ENCODE assay signal across 13 cellular contexts in the genomic region with DNA sequence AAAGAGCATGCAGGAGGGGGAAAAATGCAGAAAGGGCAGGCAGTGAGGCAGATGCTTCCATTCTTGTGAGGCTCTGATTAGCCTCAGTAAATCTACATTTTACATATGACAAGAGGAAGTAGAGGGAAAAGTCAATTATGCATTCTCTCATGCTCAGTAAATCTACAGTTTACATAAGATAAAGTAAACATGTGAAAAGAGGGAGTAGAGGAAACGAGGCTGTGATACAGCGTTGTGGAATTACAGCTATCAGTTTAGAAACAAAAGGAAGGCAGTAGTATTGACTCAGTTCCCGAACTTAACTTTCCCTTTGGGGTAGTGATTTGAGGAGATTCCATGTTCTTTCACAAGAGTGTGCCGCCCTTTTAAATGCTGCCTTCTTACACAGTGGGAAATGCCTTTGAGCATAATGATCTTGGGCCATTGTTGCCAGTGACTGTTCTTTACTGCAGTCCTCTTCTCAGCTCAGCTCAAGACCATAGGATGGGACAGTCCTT. TPM values are rescaled to one million over a fixed set of nuclear protein-coding genes. Genes with fewer than 3 reads are reported as not detected.
DNase-seq lines count a peak whose midpoint lies in the region; ATAC-seq and TF ChIP-seq lines count a peak whose summit lies in the region.
"Had no signal": no experiment of that assay in that cellular context is flagged by ENCODE, and none has a peak within 500 bp of the region (broad histone marks: within the 10 kb centered on the region; RNA-seq: fewer than 3 reads in every experiment).

No MANE protein-coding gene starts in this region.

- peak overlapping the region; percentile 64 to 99 for H4K8ac ChIP-seq in IMR-90 (ENCODE audit: low read depth in 2 of 2, low read length in 2 of 2)

- H2AFZ ChIP-seq in IMR-90 (replicated peaks; ENCODE audit: low read length, poor library complexity) (peak overlapping the region; percentile 85), neuron (ENCODE audit: low read depth, low read length) (peak overlapping the region; percentile 20)

- H2AK9ac ChIP-seq in IMR-90 (replicated peaks; ENCODE audit: low read depth, low read length, poor library complexity) = peak overlapping the region; percentile 58

- H3K27me3 ChIP-seq in IMR-90 (ENCODE audit: control insufficient read depth, insufficient read depth, low read length) = no peaks in the 10 kb centered on the region
- no peaks in the 10 kb centered on the region for H3K27me3 ChIP-seq in neuron (ENCODE audit: insufficient read depth, low read length)
- H3K27me3 ChIP-seq in MG63 = no peaks in the 10 kb centered on the region
- H3K27me3 ChIP-seq: adrenal gland had no signal

- peak overlapping the region; percentile 100 for H3K18ac ChIP-seq in IMR-90 (ENCODE audit: low read depth, low read length)

- H3K9ac ChIP-seq in IMR-90 (ENCODE audit: low read depth, low read length) = peak overlapping the region; percentile 41

- no peaks in the 10 kb centered on the region for H4K20me1 ChIP-seq in IMR-90 (ENCODE audit: insufficient read depth, low read length)

- peak overlapping the region; percentile 99 for H2BK120ac ChIP-seq in IMR-90 (ENCODE audit: low read depth, low read length)

- TF ChIP-seq RAD21 in IMR-90 (IDR thresholded peaks at IDR 0.05; ENCODE audit: low read length) = no peak

- peak overlapping the region; percentile 95 for H2BK15ac ChIP-seq in IMR-90 (ENCODE audit: low read depth, low read length)

- H3K27ac ChIP-seq in IMR-90 (ENCODE audit: insufficient read depth, low read length) = peak overlapping the region; percentile 96
- H3K27ac ChIP-seq: adrenal gland had no signal

- dilution Hi-C loops in IMR-90 (cut with HindIII; ENCODE audit: low sequenced_read_pairs, unreplicated experiment) = no loop called here

- no peaks in the 10 kb centered on the region for H3K36me3 ChIP-seq in IMR-90 (ENCODE audit: control insufficient read depth, insufficient read depth, low read length)
- H3K36me3 ChIP-seq in neuron (ENCODE audit: insufficient read depth, low read length) = no peaks in the 10 kb centered on the region
- H3K36me3 ChIP-seq in MG63 = no peaks in the 10 kb centered on the region
- H3K36me3 ChIP-seq: adrenal gland had no signal

- POLR2A ChIA-PET in IMR-90 (lab: Charles Lee; ENCODE audit: unreplicated experiment) = interaction anchor here (0.7 to 1.2 kb wide), 2 partner anchors 92 to 173 kb away, joined by 3 read pairs; partner anchors contain the start of gene UTS2B

- peak; percentile 89 for DNase-seq in EH (ENCODE audit: low read depth)
- peak; percentile 89 for DNase-seq in IMR-90
- peak; percentile 78 to 82 for DNase-seq in cardiac fibroblast (ENCODE audit: low read depth in 2 of 2)
- DNase-seq in MG63 = no peak
- DNase-seq in HuH-7 (ENCODE audit: low spot score) = no peak
- DNase-seq in SK-N-DZ (ENCODE audit: low spot score) = no peak
- DNase-seq in NCI-H1105 treated with DMSO at 0.1 percent for 48 hours (lab: John Stamatoyannopoulos, UW) = no peak
- DNase-seq: adrenal gland, endodermal cell, Karpas-422, midbrain had no signal

- no peak for TF ChIP-seq CTCF in IMR-90 (conservative IDR thresholded peaks at IDR 0.05; ENCODE audit: low read depth, low read length)
- TF ChIP-seq CTCF in cardiac fibroblast (IDR thresholded peaks at IDR 0.05; ENCODE audit: low read depth, low read length) = no peak

- H3K4ac ChIP-seq in IMR-90 (ENCODE audit: low read depth, low read length) = peak overlapping the region; percentile 100

- peak overlapping the region; percentile 86 for H2AK5ac ChIP-seq in IMR-90 (ENCODE audit: low read depth, low read length)

- H3K79me1 ChIP-seq in IMR-90 (ENCODE audit: low read depth in 1 of 2, low read length in 2 of 2) = peaks cover 0 to 17% of the 10 kb centered on the region in 2 experiments; a peak in 1 of 4 replicates

- intact Hi-C loops in IMR-90 (cut with micrococcal nuclease) = loop anchor here (2.0 to 5.0 kb wide), 5 partner anchors 90 to 356 kb away; partner anchors contain the start of gene CCDC50

- ATAC-seq in IMR-90 (ENCODE audit: low read depth) = peak; percentile 66

- peak overlapping the region; percentile 100 for H2BK20ac ChIP-seq in IMR-90 (ENCODE audit: low read depth, low read length)

- peak overlapping the region; percentile 92 for H3K4me2 ChIP-seq in IMR-90 (ENCODE audit: low read depth, low read length)

- H4K5ac ChIP-seq in IMR-90 (ENCODE audit: low read depth, low read length) = peak overlapping the region; percentile 100

- H3K4me1 ChIP-seq in IMR-90 (ENCODE audit: control insufficient read depth, insufficient read depth, low read length) (peaks cover 25% of the 10 kb centered on the region), neuron (ENCODE audit: insufficient read depth, low read length) (peaks cover 39% of the 10 kb centered on the region)
- H3K4me1 ChIP-seq: adrenal gland had no signal

- CTCF ChIA-PET in IMR-90 (lab: Yijun Ruan, JAX) = interaction anchor here (0.8 kb wide), 1 partner anchor 217 kb away, joined by 4 read pairs; no protein-coding TSS in a partner anchor

- peak overlapping the region; percentile 25; the same call in 1 of the 2 replicates for H3K4me3 ChIP-seq in IMR-90 (ENCODE audit: insufficient read depth, low read depth, low read length)
- no peak overlapping the region for H3K4me3 ChIP-seq in cardiac fibroblast (replicated peaks in 1 of 2; ENCODE audit: low read depth in 2 of 2, low read length in 2 of 2)
- H3K4me3 ChIP-seq in neuron (ENCODE audit: low read length) = no peak overlapping the region
- H3K4me3 ChIP-seq in MG63 = no peak overlapping the region
- H3K4me3 ChIP-seq: adrenal gland had no signal

- WGBS in IMR-90 (ENCODE audit: extremely low coverage in 2 of 2, insufficient read length in 1 of 2), 2 experiments = 0% methylated on average over 3 of the region's 4 CpGs; no CpG with 5 or more reads in 1 of the 2 experiments

- no TSS peak for BruUV-seq in IMR-90 (replicated peaks; lab: Mats Ljungman, UMichigan)

- peaks cover 8% of the 10 kb centered on the region for H3K9me1 ChIP-seq in IMR-90 (ENCODE audit: insufficient read depth, low read length)

- H3K56ac ChIP-seq in IMR-90 (ENCODE audit: extremely low read depth, insufficient read depth, low read length) = peak overlapping the region; percentile 90

- TF ChIP-seq POLR2A in IMR-90 (IDR thresholded peaks at IDR 0.05; ENCODE audit: low read depth, low read length) = no peak

- H4K91ac ChIP-seq in IMR-90 (ENCODE audit: insufficient read depth, low read depth, low read length) = peak overlapping the region; percentile 98

- H3K9me3 ChIP-seq in IMR-90 (ENCODE audit: control insufficient read depth, insufficient read depth, low read length) (no peaks in the 10 kb centered on the region), neuron (ENCODE audit: low read length) (no peaks in the 10 kb centered on the region), MG63 (no peaks in the 10 kb centered on the region)
- H3K9me3 ChIP-seq: adrenal gland had no signal

- in situ Hi-C loops in IMR-90 (cut with MboI; ENCODE audit: low sequenced_read_pairs) = no loop called here

- H2BK5ac ChIP-seq in IMR-90 (ENCODE audit: low read depth, low read length, poor library complexity, severe bottlenecking) = peak overlapping the region; percentile 100

- peak overlapping the region; percentile 92 for H3K14ac ChIP-seq in IMR-90 (replicated peaks; ENCODE audit: low read depth, low read length)

- H3K23ac ChIP-seq in IMR-90 (ENCODE audit: low read depth, low read length) = peak overlapping the region; percentile 95

TF ChIP-seq in IMR-90, 13 proteins besides CTCF, POLR2A, EP300 and RAD21:
- TF ChIP-seq BHLHE40 (IDR thresholded peaks at IDR 0.05; ENCODE audit: low read depth, low read length) = 0 out of 2 replicates have a peak, but pooled peaks have one; percentile 10
- peak; percentile 60 for TF ChIP-seq CEBPB (IDR thresholded peaks at IDR 0.05; ENCODE audit: low read depth, low read length)
- TF ChIP-seq MAFK (IDR thresholded peaks at IDR 0.05; ENCODE audit: low read depth, low read length) = no peak

RNA-seq across cellular contexts. Expression of gene OSTN, which starts 39.3 kb away (rescaled TPM):
- 0.28 TPM in 1 of 2 replicates, not detected in the other for total RNA-seq in IMR-90 (2012; rRNA removed)
- polyA plus RNA-seq in IMR-90 (2012; rRNA removed) = not detected in 2 replicates
- not detected in 2 replicates for polyA plus RNA-seq in IMR-90 (2012; cell fraction: cytosol; rRNA removed)
- polyA plus RNA-seq in IMR-90 (2012; cell fraction: nucleus; rRNA removed; ENCODE audit: low replicate concordance) = 1.0 TPM in 1 of 2 replicates, not detected in the other
- not detected in 2 replicates for total RNA-seq in MG63 (2014; rRNA removed; shearing (Covaris generic); ENCODE audit: low replicate concordance)
- not detected in 2 replicates for polyA plus RNA-seq in SK-N-DZ (2014; cell fraction: cytosol; rRNA removed)
- not detected in 2 replicates for polyA plus RNA-seq in SK-N-DZ (2014; cell fraction: nucleus; rRNA removed)
- total RNA-seq: adrenal gland, endodermal cell, subcutaneous adipose tissue had no signal
- polyA plus RNA-seq: adrenal gland had no signal

Comparison
In these comparisons a context has a peak if more than half of its experiments do, and no peak if none do; other contexts are left out.
1. DNase-seq: peak in EH (single experiment), IMR-90 (single experiment) and cardiac fibroblast (2 of 2); none in MG63 (single experiment), HuH-7 (single experiment), SK-N-DZ (single experiment) and NCI-H1105 treated with DMSO at 0.1 percent for 48 hours (single experiment).